Comparison of ENCODE assay signal across 10 cellular contexts in the genomic region with DNA sequence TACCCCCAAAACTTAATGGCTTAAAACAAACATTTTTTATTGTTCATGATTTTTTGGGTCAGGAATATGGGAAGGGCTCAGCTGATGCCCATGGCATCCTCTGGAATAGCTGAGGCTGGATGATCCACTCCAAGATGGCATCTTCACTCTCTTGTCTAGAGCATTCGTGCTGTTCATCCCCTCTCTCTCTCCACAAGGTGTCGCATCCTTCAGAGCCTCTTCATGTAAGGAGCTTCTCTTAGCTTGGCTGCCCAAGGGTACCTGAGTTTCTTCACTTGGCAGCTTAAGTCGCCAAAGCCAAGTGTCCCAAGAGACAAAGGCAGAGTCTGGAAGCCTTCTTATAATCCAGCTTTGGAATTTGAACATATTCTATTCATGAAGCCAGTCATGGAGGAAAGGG.
DNase-seq lines count a peak whose midpoint lies in the region; ATAC-seq and TF ChIP-seq lines count a peak whose summit lies in the region.
"Had no signal": no experiment of that assay in that cellular context is flagged by ENCODE, and none has a peak within 500 bp of the region (broad histone marks: within the 10 kb centered on the region; RNA-seq: fewer than 3 reads in every experiment).

No MANE protein-coding gene starts in this region.

- H3K4me1 Mint-ChIP-seq in osteocyte (ENCODE audit: unreplicated experiment): no peaks in the 10 kb centered on the region

- in situ Hi-C loops in GM13976 (cut with MboI; ENCODE audit: low sequenced_read_pairs, unreplicated experiment): no loop called here

- no peaks in the 10 kb centered on the region for H3K36me3 Mint-ChIP-seq in osteocyte (ENCODE audit: unreplicated experiment)

- no peaks in the 10 kb centered on the region for H3K4me1 ChIP-seq in right atrium auricular region
- H3K4me1 ChIP-seq: body of pancreas had no signal

- no peak overlapping the region for H3K4me3 ChIP-seq in right atrium auricular region
- H3K4me3 ChIP-seq: body of pancreas, thoracic aorta had no signal

- no peaks in the 10 kb centered on the region for H3K27me3 Mint-ChIP-seq in osteocyte (ENCODE audit: unreplicated experiment)

- H3K9me3 ChIP-seq in right atrium auricular region: no peaks in the 10 kb centered on the region
- H3K9me3 ChIP-seq: body of pancreas, thoracic aorta had no signal

- no peak overlapping the region for H3K4me3 Mint-ChIP-seq in osteocyte (ENCODE audit: unreplicated experiment)

- no peaks in the 10 kb centered on the region for H3K36me3 ChIP-seq in right atrium auricular region
- H3K36me3 ChIP-seq: thoracic aorta had no signal

- ATAC-seq in HG02623 (IDR thresholded peaks at IDR 0.05; ENCODE audit: unreplicated experiment) (peak; percentile 63), SK-N-SH treated with all-trans-retinoic acid at 6 μM for 48 hours (peak; percentile 78), HG02938 (IDR thresholded peaks at IDR 0.05; ENCODE audit: unreplicated experiment) (no peak)
- ATAC-seq: body of pancreas had no signal

- no peak overlapping the region for H3K27ac Mint-ChIP-seq in osteocyte (ENCODE audit: unreplicated experiment)

- no peak overlapping the region for H3K27ac ChIP-seq in right atrium auricular region
- H3K27ac ChIP-seq: body of pancreas, HL-60, thoracic aorta had no signal

- DNase-seq in GM13976 (ENCODE audit: low spot score) (peak; percentile 16), osteocyte (ENCODE audit: extremely low spot score, unreplicated experiment) (no peak), right atrium auricular region (ENCODE audit: low spot score) (no peak), NCI-H2171 treated with DMSO at 0.1 percent for 48 hours (lab: John Stamatoyannopoulos, UW) (no peak)
- DNase-seq: body of pancreas had no signal

- peaks cover 9% of the 10 kb centered on the region for H3K9me3 Mint-ChIP-seq in osteocyte (ENCODE audit: unreplicated experiment)

- TF ChIP-seq CTCF in GM13976 (IDR thresholded peaks at IDR 0.05; ENCODE audit: borderline replicate concordance, control extremely low read depth, extremely low read depth, insufficient read depth, missing control alignments) (peak; percentile 26), osteocyte (IDR thresholded peaks at IDR 0.05) (peak; percentile 40), right atrium auricular region (IDR thresholded peaks at IDR 0.05) (no peak)

- no peaks in the 10 kb centered on the region for H3K27me3 ChIP-seq in right atrium auricular region
- H3K27me3 ChIP-seq: body of pancreas had no signal

TF ChIP-seq in SK-N-SH treated with all-trans-retinoic acid at 6 μM for 48 hours, 23 proteins besides CTCF, POLR2A, EP300 and RAD21:
- TF ChIP-seq ARNTL (CRISPR knock-in tag; IDR thresholded peaks at IDR 0.05; ENCODE audit: borderline replicate concordance, low read depth) (no peak), ZC3H10 (CRISPR knock-in tag; IDR thresholded peaks at IDR 0.05) (no peak), CSDC2 (CRISPR knock-in tag; IDR thresholded peaks at IDR 0.05) (no peak), GLIS3 (CRISPR knock-in tag; IDR thresholded peaks at IDR 0.05) (no peak), RARB (CRISPR knock-in tag; IDR thresholded peaks at IDR 0.05) (no peak), ZFP3 (CRISPR knock-in tag; IDR thresholded peaks at IDR 0.05) (no peak), OSR1 (CRISPR knock-in tag; IDR thresholded peaks at IDR 0.05) (no peak), ZNF565 (CRISPR knock-in tag; conservative IDR thresholded peaks at IDR 0.05; ENCODE audit: low read depth) (no peak), SNAI2 (CRISPR knock-in tag; IDR thresholded peaks at IDR 0.05) (no peak), TCF4 (CRISPR knock-in tag; IDR thresholded peaks at IDR 0.05; ENCODE audit: borderline replicate concordance) (no peak), TOX (CRISPR knock-in tag; IDR thresholded peaks at IDR 0.05; ENCODE audit: borderline replicate concordance) (no peak), ZNF70 (CRISPR knock-in tag; IDR thresholded peaks at IDR 0.05) (no peak), ISL1 (CRISPR knock-in tag; IDR thresholded peaks at IDR 0.05) (no peak), ZNF8 (CRISPR knock-in tag; IDR thresholded peaks at IDR 0.05) (no peak), ZFP30 (CRISPR knock-in tag; IDR thresholded peaks at IDR 0.05) (no peak), PPARA (CRISPR knock-in tag; IDR thresholded peaks at IDR 0.05; ENCODE audit: borderline replicate concordance) (no peak)
- TF ChIP-seq, protein P1, sequence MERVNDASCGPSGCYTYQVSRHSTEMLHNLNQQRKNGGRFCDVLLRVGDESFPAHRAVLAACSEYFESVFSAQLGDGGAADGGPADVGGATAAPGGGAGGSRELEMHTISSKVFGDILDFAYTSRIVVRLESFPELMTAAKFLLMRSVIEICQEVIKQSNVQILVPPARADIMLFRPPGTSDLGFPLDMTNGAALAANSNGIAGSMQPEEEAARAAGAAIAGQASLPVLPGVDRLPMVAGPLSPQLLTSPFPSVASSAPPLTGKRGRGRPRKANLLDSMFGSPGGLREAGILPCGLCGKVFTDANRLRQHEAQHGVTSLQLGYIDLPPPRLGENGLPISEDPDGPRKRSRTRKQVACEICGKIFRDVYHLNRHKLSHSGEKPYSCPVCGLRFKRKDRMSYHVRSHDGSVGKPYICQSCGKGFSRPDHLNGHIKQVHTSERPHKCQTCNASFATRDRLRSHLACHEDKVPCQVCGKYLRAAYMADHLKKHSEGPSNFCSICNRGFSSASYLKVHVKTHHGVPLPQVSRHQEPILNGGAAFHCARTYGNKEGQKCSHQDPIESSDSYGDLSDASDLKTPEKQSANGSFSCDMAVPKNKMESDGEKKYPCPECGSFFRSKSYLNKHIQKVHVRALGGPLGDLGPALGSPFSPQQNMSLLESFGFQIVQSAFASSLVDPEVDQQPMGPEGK (CRISPR knock-in tag; IDR thresholded peaks at IDR 0.05; ENCODE audit: borderline replicate concordance): no peak
- TF ChIP-seq, protein P2, sequence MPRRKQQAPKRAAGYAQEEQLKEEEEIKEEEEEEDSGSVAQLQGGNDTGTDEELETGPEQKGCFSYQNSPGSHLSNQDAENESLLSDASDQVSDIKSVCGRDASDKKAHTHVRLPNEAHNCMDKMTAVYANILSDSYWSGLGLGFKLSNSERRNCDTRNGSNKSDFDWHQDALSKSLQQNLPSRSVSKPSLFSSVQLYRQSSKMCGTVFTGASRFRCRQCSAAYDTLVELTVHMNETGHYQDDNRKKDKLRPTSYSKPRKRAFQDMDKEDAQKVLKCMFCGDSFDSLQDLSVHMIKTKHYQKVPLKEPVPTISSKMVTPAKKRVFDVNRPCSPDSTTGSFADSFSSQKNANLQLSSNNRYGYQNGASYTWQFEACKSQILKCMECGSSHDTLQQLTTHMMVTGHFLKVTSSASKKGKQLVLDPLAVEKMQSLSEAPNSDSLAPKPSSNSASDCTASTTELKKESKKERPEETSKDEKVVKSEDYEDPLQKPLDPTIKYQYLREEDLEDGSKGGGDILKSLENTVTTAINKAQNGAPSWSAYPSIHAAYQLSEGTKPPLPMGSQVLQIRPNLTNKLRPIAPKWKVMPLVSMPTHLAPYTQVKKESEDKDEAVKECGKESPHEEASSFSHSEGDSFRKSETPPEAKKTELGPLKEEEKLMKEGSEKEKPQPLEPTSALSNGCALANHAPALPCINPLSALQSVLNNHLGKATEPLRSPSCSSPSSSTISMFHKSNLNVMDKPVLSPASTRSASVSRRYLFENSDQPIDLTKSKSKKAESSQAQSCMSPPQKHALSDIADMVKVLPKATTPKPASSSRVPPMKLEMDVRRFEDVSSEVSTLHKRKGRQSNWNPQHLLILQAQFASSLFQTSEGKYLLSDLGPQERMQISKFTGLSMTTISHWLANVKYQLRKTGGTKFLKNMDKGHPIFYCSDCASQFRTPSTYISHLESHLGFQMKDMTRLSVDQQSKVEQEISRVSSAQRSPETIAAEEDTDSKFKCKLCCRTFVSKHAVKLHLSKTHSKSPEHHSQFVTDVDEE (CRISPR knock-in tag; IDR thresholded peaks at IDR 0.05): no peak
- TF ChIP-seq, protein P3, sequence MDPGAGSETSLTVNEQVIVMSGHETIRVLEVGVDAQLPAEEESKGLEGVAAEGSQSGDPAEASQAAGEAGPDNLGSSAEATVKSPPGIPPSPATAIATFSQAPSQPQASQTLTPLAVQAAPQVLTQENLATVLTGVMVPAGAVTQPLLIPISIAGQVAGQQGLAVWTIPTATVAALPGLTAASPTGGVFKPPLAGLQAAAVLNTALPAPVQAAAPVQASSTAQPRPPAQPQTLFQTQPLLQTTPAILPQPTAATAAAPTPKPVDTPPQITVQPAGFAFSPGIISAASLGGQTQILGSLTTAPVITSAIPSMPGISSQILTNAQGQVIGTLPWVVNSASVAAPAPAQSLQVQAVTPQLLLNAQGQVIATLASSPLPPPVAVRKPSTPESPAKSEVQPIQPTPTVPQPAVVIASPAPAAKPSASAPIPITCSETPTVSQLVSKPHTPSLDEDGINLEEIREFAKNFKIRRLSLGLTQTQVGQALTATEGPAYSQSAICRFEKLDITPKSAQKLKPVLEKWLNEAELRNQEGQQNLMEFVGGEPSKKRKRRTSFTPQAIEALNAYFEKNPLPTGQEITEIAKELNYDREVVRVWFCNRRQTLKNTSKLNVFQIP (CRISPR knock-in tag; IDR thresholded peaks at IDR 0.05; ENCODE audit: borderline replicate concordance, low read depth): no peak
- TF ChIP-seq, protein P4, sequence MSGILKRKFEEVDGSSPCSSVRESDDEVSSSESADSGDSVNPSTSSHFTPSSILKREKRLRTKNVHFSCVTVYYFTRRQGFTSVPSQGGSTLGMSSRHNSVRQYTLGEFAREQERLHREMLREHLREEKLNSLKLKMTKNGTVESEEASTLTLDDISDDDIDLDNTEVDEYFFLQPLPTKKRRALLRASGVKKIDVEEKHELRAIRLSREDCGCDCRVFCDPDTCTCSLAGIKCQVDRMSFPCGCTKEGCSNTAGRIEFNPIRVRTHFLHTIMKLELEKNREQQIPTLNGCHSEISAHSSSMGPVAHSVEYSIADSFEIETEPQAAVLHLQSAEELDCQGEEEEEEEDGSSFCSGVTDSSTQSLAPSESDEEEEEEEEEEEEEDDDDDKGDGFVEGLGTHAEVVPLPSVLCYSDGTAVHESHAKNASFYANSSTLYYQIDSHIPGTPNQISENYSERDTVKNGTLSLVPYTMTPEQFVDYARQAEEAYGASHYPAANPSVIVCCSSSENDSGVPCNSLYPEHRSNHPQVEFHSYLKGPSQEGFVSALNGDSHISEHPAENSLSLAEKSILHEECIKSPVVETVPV (CRISPR knock-in tag; IDR thresholded peaks at IDR 0.05): no peak
TF ChIP-seq in SK-N-SH treated with all-trans-retinoic acid at 6 μM for 48 hours: peak in this region for 0.

Comparison
In these comparisons a context has a peak if more than half of its experiments do, and no peak if none do; other contexts are left out.
1. CTCF ChIP-seq: peak in GM13976 (single experiment) and osteocyte (single experiment); none in right atrium auricular region (0 of 2).